In the genomic region with DNA sequence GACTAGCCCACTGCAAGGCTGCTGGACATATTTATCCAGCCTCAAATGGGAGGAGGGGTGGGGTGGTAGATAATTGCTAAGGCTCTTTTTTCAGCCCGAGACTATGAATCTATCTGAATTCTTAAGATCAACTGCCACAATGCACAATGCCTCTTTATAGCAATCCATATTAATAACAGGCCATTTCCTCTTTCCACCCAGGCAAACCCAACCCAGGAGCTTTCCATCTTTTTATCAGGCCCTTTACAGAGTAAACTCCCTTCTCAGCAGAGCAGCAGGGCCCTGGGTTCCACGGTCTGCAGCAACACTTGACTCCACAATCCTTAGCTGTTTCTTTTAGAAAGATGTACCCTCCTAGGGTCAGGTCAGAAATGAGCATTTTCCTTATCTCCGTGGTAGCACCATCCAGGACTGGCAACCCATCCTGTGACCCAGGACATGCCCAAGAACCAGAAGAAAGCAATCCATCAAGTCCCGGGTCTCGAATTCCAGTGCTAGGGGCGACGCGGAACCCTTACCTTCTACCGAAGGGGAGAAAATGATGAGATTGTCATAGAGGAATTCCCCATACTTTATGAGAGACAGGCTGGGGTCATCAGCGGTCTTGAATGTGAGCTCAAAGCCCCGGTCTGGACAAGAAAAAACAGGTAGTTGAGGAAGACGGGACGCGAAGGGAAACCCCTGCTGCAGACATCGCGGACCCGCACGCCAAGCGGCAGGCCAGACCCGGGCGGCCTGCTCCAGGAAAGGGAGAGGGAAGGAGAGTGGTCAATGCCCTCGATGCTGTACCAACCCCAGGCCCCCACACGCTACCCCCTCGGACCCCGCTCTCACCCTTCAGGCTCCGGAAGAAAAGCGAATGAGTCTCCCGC, we compare ENCODE assay signal across 8 cellular contexts.
DNase-seq lines count a peak whose midpoint lies in the region; ATAC-seq lines count a peak whose summit lies in the region.

No MANE protein-coding gene starts in this region.

- CTCF ChIA-PET in activated naive CD4-positive, alpha-beta T cell treated with anti-CD3 and anti-CD28 coated beads, Interleukin-2, amount 10 ng/mL, durations not matched to agents 7 days and 5 days (lab: Charles Lee) = interaction anchor here (0.9 to 1.8 kb wide), 3 partner anchors 21 to 28 kb away, joined by 3 to 8 read pairs (median 3); a partner anchor contains a TSS

- peaks cover 3% of the 10 kb centered on the region for H3K27me3 Mint-ChIP-seq in activated naive CD4-positive, alpha-beta T cell treated with anti-CD3 and anti-CD28 coated beads, Interleukin-2, amount 10 ng/mL, durations not matched to agents 7 days and 5 days

- ATAC-seq in HG03135 (IDR thresholded peaks at IDR 0.05; ENCODE audit: unreplicated experiment) (peak; percentile 11), HG03457 (IDR thresholded peaks at IDR 0.05; ENCODE audit: unreplicated experiment) (no peak)
- ATAC-seq in stimulated activated effector memory CD8-positive, alpha-beta T cell treated with anti-CD3 and anti-CD28 coated beads, Interleukin-12 subunit alpha, Interleukin-12 subunit beta, amount 100 ng/mL, for 72 hours = peak; percentile 3

- H3K36me3 Mint-ChIP-seq in activated naive CD4-positive, alpha-beta T cell treated with anti-CD3 and anti-CD28 coated beads, Interleukin-2, amount 10 ng/mL, durations not matched to agents 7 days and 5 days = peaks cover 40% of the 10 kb centered on the region
- H3K36me3 Mint-ChIP-seq in stimulated activated effector memory CD8-positive, alpha-beta T cell treated with anti-CD3 and anti-CD28 coated beads, Interleukin-12 subunit alpha, Interleukin-12 subunit beta, amount 100 ng/mL, for 72 hours = peaks cover 61% of the 10 kb centered on the region

- H3K4me1 Mint-ChIP-seq in activated naive CD4-positive, alpha-beta T cell treated with anti-CD3 and anti-CD28 coated beads, Interleukin-2, amount 10 ng/mL, durations not matched to agents 7 days and 5 days = peaks cover 54% of the 10 kb centered on the region
- peaks cover 49% of the 10 kb centered on the region for H3K4me1 Mint-ChIP-seq in stimulated activated effector memory CD8-positive, alpha-beta T cell treated with anti-CD3 and anti-CD28 coated beads, Interleukin-12 subunit alpha, Interleukin-12 subunit beta, amount 100 ng/mL, for 72 hours

- H3K27ac Mint-ChIP-seq in activated naive CD4-positive, alpha-beta T cell treated with anti-CD3 and anti-CD28 coated beads, Interleukin-2, amount 10 ng/mL, durations not matched to agents 7 days and 5 days = peak overlapping the region; percentile 97
- peak overlapping the region; percentile 99 for H3K27ac Mint-ChIP-seq in stimulated activated effector memory CD8-positive, alpha-beta T cell treated with anti-CD3 and anti-CD28 coated beads, Interleukin-12 subunit alpha, Interleukin-12 subunit beta, amount 100 ng/mL, for 72 hours

- H3K4me3 Mint-ChIP-seq in activated naive CD4-positive, alpha-beta T cell treated with anti-CD3 and anti-CD28 coated beads, Interleukin-2, amount 10 ng/mL, durations not matched to agents 7 days and 5 days = peak overlapping the region; percentile 100
- H3K4me3 Mint-ChIP-seq in stimulated activated effector memory CD8-positive, alpha-beta T cell treated with anti-CD3 and anti-CD28 coated beads, Interleukin-12 subunit alpha, Interleukin-12 subunit beta, amount 100 ng/mL, for 72 hours = peak overlapping the region; percentile 97

- H3K4me3 ChIP-seq in GM08714 (ENCODE audit: low read length) (peak overlapping the region; percentile 98), iPS-11a (ENCODE audit: low read depth, low read length) (peak overlapping the region; percentile 92)

- DNase-seq in activated naive CD4-positive, alpha-beta T cell treated with anti-CD3 and anti-CD28 coated beads, Interleukin-2, amount 10 ng/mL, durations not matched to agents 7 days and 5 days = no peak
- no peak for DNase-seq in stimulated activated effector memory CD8-positive, alpha-beta T cell treated with anti-CD3 and anti-CD28 coated beads, Interleukin-12 subunit alpha, Interleukin-12 subunit beta, amount 100 ng/mL, for 72 hours (ENCODE audit: low spot score in 2 of 2)
- no peak for DNase-seq in NCI-H2171 (lab: John Stamatoyannopoulos, UW)
- DNase-seq in activated CD8-positive, alpha-beta memory T cell treated with anti-CD3 and anti-CD28 coated beads, Interleukin-2, amount 50 U/mL, for 4 hours = no peak

- H3K9me3 Mint-ChIP-seq in activated naive CD4-positive, alpha-beta T cell treated with anti-CD3 and anti-CD28 coated beads, Interleukin-2, amount 10 ng/mL, durations not matched to agents 7 days and 5 days = no peaks in the 10 kb centered on the region
- H3K9me3 Mint-ChIP-seq in stimulated activated effector memory CD8-positive, alpha-beta T cell treated with anti-CD3 and anti-CD28 coated beads, Interleukin-12 subunit alpha, Interleukin-12 subunit beta, amount 100 ng/mL, for 72 hours = no peaks in the 10 kb centered on the region
